In genomic region chr2:23452853-23453420, GRCh38 we compare ENCODE assay signal across 8 cellular contexts.
DNase-seq lines count a peak whose midpoint lies in the region; ATAC-seq and TF ChIP-seq lines count a peak whose summit lies in the region.

No MANE protein-coding gene starts in this region.

- no peaks in the 10 kb centered on the region for H3K36me3 ChIP-seq in tibial nerve

- peak in 1 of 2 donors; percentile 39 for TF ChIP-seq EP300 in tibial nerve (IDR thresholded peaks at IDR 0.05)

- peaks cover 0 to 80% (median 40%) of the 10 kb centered on the region in 4 donors for H3K4me1 ChIP-seq in tibial nerve
- H3K4me1 ChIP-seq in foreskin keratinocyte: peaks cover 4% of the 10 kb centered on the region

- no peak for TF ChIP-seq POLR2A in tibial nerve (IDR thresholded peaks at IDR 0.05)

- peak; percentile 38 for DNase-seq in GM10266 (ENCODE audit: extremely low spot score)
- peak; percentile 43 for DNase-seq in NOMO-1 treated with DMSO at 0.1 percent for 48 hours (lab: John Stamatoyannopoulos, UW; ENCODE audit: unreplicated experiment)
- peak; percentile 6 for DNase-seq in effector CD8-positive, alpha-beta T cell (lab: John Stamatoyannopoulos, UW)
- no peak for DNase-seq in tibial nerve (ENCODE audit: low spot score in 2 of 2)
- no peak for DNase-seq in globus pallidus (ENCODE audit: low spot score)
- no peak for DNase-seq in foreskin keratinocyte
- DNase-seq in endothelial cell (ENCODE audit: low spot score): no peak

- H3K27ac ChIP-seq in tibial nerve (peak overlapping the region; percentile 59 to 87 (median 81)), foreskin keratinocyte (no peak overlapping the region)

- ATAC-seq in GM21723 (IDR thresholded peaks at IDR 0.05; ENCODE audit: unreplicated experiment) (peak; percentile 62), foreskin keratinocyte (no peak)

- WGBS in tibial nerve, 2 donors: 21 to 25% methylated on average over 9 of the region's 9 CpGs

- no peaks in the 10 kb centered on the region for H3K9me3 Mint-ChIP-seq in endothelial cell (ENCODE audit: unreplicated experiment)

- H3K9me3 ChIP-seq in tibial nerve: no peaks in the 10 kb centered on the region

- no peak overlapping the region for H3K4me3 ChIP-seq in tibial nerve

- no peak for TF ChIP-seq CTCF in GM10266 (IDR thresholded peaks at IDR 0.05; ENCODE audit: control insufficient read depth, insufficient read depth, low read depth, missing control alignments)
- no peak for TF ChIP-seq CTCF in tibial nerve (IDR thresholded peaks at IDR 0.05)
- TF ChIP-seq CTCF in foreskin keratinocyte (conservative IDR thresholded peaks at IDR 0.05): no peak
- TF ChIP-seq CTCF in endothelial cell (IDR thresholded peaks at IDR 0.05; ENCODE audit: unreplicated experiment): no peak

- no peak overlapping the region for H3K4me3 Mint-ChIP-seq in endothelial cell (ENCODE audit: unreplicated experiment)

- peaks cover 6% of the 10 kb centered on the region for H3K36me3 Mint-ChIP-seq in endothelial cell (ENCODE audit: low read depth, unreplicated experiment)

- H3K27me3 Mint-ChIP-seq in endothelial cell (ENCODE audit: unreplicated experiment): peaks cover 3% of the 10 kb centered on the region

- H3K27me3 ChIP-seq in tibial nerve (no peaks in the 10 kb centered on the region), foreskin keratinocyte (peaks cover 6% of the 10 kb centered on the region)

- H3K27ac Mint-ChIP-seq in endothelial cell (ENCODE audit: unreplicated experiment): no peak overlapping the region

- peaks cover 6% of the 10 kb centered on the region for H3K4me1 Mint-ChIP-seq in endothelial cell (ENCODE audit: unreplicated experiment)

Comparison
In these comparisons a context has a peak if more than half of its experiments do, and no peak if none do; other contexts are left out.
1. DNase-seq: peak in GM10266 (single experiment), NOMO-1 treated with DMSO at 0.1 percent for 48 hours (single experiment) and effector CD8-positive, alpha-beta T cell (single experiment); none in tibial nerve (0 of 2), globus pallidus (single experiment), foreskin keratinocyte (0 of 2) and endothelial cell (single experiment).